ENCODE assay signal across 2 cellular contexts in the genomic region with DNA sequence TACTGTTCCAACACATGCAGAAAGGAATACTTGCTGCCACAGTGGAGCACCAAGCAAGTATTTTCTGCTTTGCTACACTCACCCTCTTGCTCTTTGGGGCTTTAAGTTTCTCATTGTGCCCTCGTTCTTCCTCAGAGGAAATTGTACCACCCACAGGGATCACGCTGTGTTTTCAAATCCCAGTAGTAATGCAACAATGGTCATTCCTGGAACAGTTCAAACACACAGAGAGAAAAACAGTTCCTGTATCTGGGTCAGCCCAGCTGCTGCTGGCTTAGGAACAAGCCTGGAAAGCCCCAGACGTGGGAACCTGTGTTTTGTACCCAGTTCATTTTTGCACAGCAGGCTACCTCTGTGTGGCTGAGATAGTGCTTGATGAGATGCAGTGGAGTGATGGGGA.
TF ChIP-seq lines count a peak whose summit lies in the region.

No MANE protein-coding gene starts in this region.

TF ChIP-seq in SK-N-SH, 30 proteins besides CTCF, POLR2A, EP300 and RAD21 (continued from another document):
- TF ChIP-seq, protein P1, sequence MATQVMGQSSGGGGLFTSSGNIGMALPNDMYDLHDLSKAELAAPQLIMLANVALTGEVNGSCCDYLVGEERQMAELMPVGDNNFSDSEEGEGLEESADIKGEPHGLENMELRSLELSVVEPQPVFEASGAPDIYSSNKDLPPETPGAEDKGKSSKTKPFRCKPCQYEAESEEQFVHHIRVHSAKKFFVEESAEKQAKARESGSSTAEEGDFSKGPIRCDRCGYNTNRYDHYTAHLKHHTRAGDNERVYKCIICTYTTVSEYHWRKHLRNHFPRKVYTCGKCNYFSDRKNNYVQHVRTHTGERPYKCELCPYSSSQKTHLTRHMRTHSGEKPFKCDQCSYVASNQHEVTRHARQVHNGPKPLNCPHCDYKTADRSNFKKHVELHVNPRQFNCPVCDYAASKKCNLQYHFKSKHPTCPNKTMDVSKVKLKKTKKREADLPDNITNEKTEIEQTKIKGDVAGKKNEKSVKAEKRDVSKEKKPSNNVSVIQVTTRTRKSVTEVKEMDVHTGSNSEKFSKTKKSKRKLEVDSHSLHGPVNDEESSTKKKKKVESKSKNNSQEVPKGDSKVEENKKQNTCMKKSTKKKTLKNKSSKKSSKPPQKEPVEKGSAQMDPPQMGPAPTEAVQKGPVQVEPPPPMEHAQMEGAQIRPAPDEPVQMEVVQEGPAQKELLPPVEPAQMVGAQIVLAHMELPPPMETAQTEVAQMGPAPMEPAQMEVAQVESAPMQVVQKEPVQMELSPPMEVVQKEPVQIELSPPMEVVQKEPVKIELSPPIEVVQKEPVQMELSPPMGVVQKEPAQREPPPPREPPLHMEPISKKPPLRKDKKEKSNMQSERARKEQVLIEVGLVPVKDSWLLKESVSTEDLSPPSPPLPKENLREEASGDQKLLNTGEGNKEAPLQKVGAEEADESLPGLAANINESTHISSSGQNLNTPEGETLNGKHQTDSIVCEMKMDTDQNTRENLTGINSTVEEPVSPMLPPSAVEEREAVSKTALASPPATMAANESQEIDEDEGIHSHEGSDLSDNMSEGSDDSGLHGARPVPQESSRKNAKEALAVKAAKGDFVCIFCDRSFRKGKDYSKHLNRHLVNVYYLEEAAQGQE (IDR thresholded peaks at IDR 0.05; ENCODE audit: low read depth, low read length), result no peak
- TF ChIP-seq, protein P2, sequence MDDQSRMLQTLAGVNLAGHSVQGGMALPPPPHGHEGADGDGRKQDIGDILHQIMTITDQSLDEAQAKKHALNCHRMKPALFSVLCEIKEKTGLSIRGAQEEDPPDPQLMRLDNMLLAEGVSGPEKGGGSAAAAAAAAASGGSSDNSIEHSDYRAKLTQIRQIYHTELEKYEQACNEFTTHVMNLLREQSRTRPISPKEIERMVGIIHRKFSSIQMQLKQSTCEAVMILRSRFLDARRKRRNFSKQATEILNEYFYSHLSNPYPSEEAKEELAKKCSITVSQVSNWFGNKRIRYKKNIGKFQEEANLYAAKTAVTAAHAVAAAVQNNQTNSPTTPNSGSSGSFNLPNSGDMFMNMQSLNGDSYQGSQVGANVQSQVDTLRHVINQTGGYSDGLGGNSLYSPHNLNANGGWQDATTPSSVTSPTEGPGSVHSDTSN (IDR thresholded peaks at IDR 0.05), result no peak
- TF ChIP-seq TEAD4 (IDR thresholded peaks at IDR 0.05; ENCODE audit: borderline replicate concordance, insufficient read depth), result no peak
- no peak for TF ChIP-seq SIN3A (IDR thresholded peaks at IDR 0.05; ENCODE audit: borderline replicate concordance, low read depth, low read length)
- TF ChIP-seq, protein P3, sequence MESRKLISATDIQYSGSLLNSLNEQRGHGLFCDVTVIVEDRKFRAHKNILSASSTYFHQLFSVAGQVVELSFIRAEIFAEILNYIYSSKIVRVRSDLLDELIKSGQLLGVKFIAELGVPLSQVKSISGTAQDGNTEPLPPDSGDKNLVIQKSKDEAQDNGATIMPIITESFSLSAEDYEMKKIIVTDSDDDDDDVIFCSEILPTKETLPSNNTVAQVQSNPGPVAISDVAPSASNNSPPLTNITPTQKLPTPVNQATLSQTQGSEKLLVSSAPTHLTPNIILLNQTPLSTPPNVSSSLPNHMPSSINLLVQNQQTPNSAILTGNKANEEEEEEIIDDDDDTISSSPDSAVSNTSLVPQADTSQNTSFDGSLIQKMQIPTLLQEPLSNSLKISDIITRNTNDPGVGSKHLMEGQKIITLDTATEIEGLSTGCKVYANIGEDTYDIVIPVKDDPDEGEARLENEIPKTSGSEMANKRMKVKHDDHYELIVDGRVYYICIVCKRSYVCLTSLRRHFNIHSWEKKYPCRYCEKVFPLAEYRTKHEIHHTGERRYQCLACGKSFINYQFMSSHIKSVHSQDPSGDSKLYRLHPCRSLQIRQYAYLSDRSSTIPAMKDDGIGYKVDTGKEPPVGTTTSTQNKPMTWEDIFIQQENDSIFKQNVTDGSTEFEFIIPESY (IDR thresholded peaks at IDR 0.05; ENCODE audit: borderline replicate concordance, low read depth), result no peak
- TF ChIP-seq, protein P4, sequence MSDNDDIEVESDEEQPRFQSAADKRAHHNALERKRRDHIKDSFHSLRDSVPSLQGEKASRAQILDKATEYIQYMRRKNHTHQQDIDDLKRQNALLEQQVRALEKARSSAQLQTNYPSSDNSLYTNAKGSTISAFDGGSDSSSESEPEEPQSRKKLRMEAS (IDR thresholded peaks at IDR 0.05; ENCODE audit: low read depth), result no peak
- TF ChIP-seq EZH2phosphoT487 (IDR thresholded peaks at IDR 0.05; ENCODE audit: borderline replicate concordance, low read depth), result no peak
- no peak for TF ChIP-seq RCOR1 (IDR thresholded peaks at IDR 0.05; ENCODE audit: low read length)
- no peak for TF ChIP-seq TAF1 (IDR thresholded peaks at IDR 0.05; ENCODE audit: borderline replicate concordance, low read depth, low read length)
- TF ChIP-seq, protein P5, sequence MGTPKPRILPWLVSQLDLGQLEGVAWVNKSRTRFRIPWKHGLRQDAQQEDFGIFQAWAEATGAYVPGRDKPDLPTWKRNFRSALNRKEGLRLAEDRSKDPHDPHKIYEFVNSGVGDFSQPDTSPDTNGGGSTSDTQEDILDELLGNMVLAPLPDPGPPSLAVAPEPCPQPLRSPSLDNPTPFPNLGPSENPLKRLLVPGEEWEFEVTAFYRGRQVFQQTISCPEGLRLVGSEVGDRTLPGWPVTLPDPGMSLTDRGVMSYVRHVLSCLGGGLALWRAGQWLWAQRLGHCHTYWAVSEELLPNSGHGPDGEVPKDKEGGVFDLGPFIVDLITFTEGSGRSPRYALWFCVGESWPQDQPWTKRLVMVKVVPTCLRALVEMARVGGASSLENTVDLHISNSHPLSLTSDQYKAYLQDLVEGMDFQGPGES (IDR thresholded peaks at IDR 0.05; ENCODE audit: low read depth, low read length), result no peak
- TF ChIP-seq FOSL2 (IDR thresholded peaks at IDR 0.05; ENCODE audit: borderline replicate concordance, low read depth), result no peak
- TF ChIP-seq FOXM1 (IDR thresholded peaks at IDR 0.05; ENCODE audit: low read depth), result no peak
TF ChIP-seq in SK-N-SH: peak in this region for 0.

TF ChIP-seq in SK-N-SH treated with all-trans-retinoic acid at 6 μM for 48 hours, 23 proteins besides CTCF, POLR2A, EP300 and RAD21 (continued from another document):
- TF ChIP-seq, protein P6, sequence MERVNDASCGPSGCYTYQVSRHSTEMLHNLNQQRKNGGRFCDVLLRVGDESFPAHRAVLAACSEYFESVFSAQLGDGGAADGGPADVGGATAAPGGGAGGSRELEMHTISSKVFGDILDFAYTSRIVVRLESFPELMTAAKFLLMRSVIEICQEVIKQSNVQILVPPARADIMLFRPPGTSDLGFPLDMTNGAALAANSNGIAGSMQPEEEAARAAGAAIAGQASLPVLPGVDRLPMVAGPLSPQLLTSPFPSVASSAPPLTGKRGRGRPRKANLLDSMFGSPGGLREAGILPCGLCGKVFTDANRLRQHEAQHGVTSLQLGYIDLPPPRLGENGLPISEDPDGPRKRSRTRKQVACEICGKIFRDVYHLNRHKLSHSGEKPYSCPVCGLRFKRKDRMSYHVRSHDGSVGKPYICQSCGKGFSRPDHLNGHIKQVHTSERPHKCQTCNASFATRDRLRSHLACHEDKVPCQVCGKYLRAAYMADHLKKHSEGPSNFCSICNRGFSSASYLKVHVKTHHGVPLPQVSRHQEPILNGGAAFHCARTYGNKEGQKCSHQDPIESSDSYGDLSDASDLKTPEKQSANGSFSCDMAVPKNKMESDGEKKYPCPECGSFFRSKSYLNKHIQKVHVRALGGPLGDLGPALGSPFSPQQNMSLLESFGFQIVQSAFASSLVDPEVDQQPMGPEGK (CRISPR knock-in tag; IDR thresholded peaks at IDR 0.05; ENCODE audit: borderline replicate concordance), result no peak
- TF ChIP-seq ISL1 (CRISPR knock-in tag; IDR thresholded peaks at IDR 0.05), result no peak
- no peak for TF ChIP-seq TCF4 (CRISPR knock-in tag; IDR thresholded peaks at IDR 0.05; ENCODE audit: borderline replicate concordance)
- no peak for TF ChIP-seq RARB (CRISPR knock-in tag; IDR thresholded peaks at IDR 0.05)
- no peak for TF ChIP-seq GLIS3 (CRISPR knock-in tag; IDR thresholded peaks at IDR 0.05)
- TF ChIP-seq PPARA (CRISPR knock-in tag; IDR thresholded peaks at IDR 0.05; ENCODE audit: borderline replicate concordance), result no peak
- TF ChIP-seq, protein P7, sequence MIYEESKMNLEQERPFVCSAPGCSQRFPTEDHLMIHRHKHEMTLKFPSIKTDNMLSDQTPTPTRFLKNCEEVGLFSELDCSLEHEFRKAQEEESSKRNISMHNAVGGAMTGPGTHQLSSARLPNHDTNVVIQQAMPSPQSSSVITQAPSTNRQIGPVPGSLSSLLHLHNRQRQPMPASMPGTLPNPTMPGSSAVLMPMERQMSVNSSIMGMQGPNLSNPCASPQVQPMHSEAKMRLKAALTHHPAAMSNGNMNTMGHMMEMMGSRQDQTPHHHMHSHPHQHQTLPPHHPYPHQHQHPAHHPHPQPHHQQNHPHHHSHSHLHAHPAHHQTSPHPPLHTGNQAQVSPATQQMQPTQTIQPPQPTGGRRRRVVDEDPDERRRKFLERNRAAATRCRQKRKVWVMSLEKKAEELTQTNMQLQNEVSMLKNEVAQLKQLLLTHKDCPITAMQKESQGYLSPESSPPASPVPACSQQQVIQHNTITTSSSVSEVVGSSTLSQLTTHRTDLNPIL (CRISPR knock-in tag; IDR thresholded peaks at IDR 0.05; ENCODE audit: low read depth), result no peak
- TF ChIP-seq ZNF565 (CRISPR knock-in tag; conservative IDR thresholded peaks at IDR 0.05; ENCODE audit: low read depth), result no peak
- TF ChIP-seq ARNTL (CRISPR knock-in tag; IDR thresholded peaks at IDR 0.05; ENCODE audit: borderline replicate concordance, low read depth), result no peak
- TF ChIP-seq SNAI2 (CRISPR knock-in tag; IDR thresholded peaks at IDR 0.05), result no peak
- TF ChIP-seq, protein P8, sequence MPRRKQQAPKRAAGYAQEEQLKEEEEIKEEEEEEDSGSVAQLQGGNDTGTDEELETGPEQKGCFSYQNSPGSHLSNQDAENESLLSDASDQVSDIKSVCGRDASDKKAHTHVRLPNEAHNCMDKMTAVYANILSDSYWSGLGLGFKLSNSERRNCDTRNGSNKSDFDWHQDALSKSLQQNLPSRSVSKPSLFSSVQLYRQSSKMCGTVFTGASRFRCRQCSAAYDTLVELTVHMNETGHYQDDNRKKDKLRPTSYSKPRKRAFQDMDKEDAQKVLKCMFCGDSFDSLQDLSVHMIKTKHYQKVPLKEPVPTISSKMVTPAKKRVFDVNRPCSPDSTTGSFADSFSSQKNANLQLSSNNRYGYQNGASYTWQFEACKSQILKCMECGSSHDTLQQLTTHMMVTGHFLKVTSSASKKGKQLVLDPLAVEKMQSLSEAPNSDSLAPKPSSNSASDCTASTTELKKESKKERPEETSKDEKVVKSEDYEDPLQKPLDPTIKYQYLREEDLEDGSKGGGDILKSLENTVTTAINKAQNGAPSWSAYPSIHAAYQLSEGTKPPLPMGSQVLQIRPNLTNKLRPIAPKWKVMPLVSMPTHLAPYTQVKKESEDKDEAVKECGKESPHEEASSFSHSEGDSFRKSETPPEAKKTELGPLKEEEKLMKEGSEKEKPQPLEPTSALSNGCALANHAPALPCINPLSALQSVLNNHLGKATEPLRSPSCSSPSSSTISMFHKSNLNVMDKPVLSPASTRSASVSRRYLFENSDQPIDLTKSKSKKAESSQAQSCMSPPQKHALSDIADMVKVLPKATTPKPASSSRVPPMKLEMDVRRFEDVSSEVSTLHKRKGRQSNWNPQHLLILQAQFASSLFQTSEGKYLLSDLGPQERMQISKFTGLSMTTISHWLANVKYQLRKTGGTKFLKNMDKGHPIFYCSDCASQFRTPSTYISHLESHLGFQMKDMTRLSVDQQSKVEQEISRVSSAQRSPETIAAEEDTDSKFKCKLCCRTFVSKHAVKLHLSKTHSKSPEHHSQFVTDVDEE (CRISPR knock-in tag; IDR thresholded peaks at IDR 0.05), result no peak
- TF ChIP-seq CSDC2 (CRISPR knock-in tag; IDR thresholded peaks at IDR 0.05), result no peak
TF ChIP-seq in SK-N-SH treated with all-trans-retinoic acid at 6 μM for 48 hours: peak in this region for 0.
